In genomic region chr19:3615524-3616135, GRCh38 we compare ENCODE assay signal across 18 cellular contexts.
"Had no signal": no experiment of that assay in that cellular context is flagged by ENCODE, and none has a peak within 500 bp of the region (broad histone marks: within the 10 kb centered on the region; RNA-seq: fewer than 3 reads in every experiment).

No MANE protein-coding gene starts in this region.

- H3K4me3 Mint-ChIP-seq: naive B cell; nephron; stimulated activated naive CD8-positive, alpha-beta T cell treated with anti-CD3 and anti-CD28 coated beads, Interleukin-15, Interleukin-2, amounts not matched to agents 100 ng/mL and 50 ng/mL, for 24 hours had no signal

- H3K4me3 ChIP-seq: coronary artery, heart left ventricle, lung, right atrium auricular region, testis, tibial nerve had no signal

- H3K36me3 Mint-ChIP-seq: naive B cell had no signal

- ATAC-seq: esophagus mucosa, heart left ventricle, left colon, left ventricle myocardium superior had no signal

- H3K4me1 Mint-ChIP-seq: nephron had no signal

- H3K9me3 Mint-ChIP-seq: naive B cell; nephron; stimulated activated naive CD8-positive, alpha-beta T cell treated with anti-CD3 and anti-CD28 coated beads, Interleukin-15, Interleukin-2, amounts not matched to agents 100 ng/mL and 50 ng/mL, for 24 hours had no signal

- FAIRE-seq: frontal cortex, small intestine had no signal

- H3K27ac ChIP-seq: coronary artery, heart left ventricle, right atrium auricular region, testis, tibial nerve had no signal

- H3K4me1 ChIP-seq: testis had no signal

- H3K9me3 ChIP-seq: heart left ventricle, right atrium auricular region, testis, tibial nerve had no signal

- H3K27ac Mint-ChIP-seq: nephron; stimulated activated naive CD8-positive, alpha-beta T cell treated with anti-CD3 and anti-CD28 coated beads, Interleukin-15, Interleukin-2, amounts not matched to agents 100 ng/mL and 50 ng/mL, for 24 hours had no signal

- H3K27me3 ChIP-seq: heart left ventricle, right atrium auricular region, testis, tibial nerve had no signal

- DNase-seq: effector CD4-positive, alpha-beta T cell; hippocampal formation; left colon; left ventricle myocardium superior; mesendoderm; naive B cell; small intestine; stimulated activated CD4-positive, alpha-beta T cell treated with anti-CD3 and anti-CD28 coated beads, Interleukin-2, amount 100 ng/mL, for 48 hours; testis had no signal
